In the genomic region with DNA sequence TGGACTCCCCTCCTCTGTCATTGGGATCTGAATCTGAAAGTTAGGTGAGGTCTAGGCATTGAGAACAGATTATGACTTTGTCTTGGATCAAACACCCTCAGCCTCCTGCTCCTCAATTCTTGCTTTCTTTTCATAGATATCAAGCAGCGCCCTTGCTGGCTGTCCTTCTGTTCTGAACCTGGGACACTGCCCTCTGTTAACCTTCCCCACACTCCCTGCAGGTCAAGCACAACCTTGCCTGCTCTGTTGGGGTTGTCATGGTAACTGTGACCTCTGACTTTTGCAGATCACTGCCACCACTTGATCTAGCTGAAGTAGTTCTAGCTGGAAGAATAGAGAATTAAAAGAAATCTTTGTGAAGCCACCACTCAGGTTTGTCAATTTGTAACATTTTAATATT, we compare ENCODE assay signal across 1 cellular context.
A peak's percentile ranks its signal among the peaks of the same experiment; 100 is the strongest.
TF ChIP-seq lines count a peak whose summit lies in the region.

No MANE protein-coding gene starts in this region.

TF ChIP-seq in HepG2, 621 proteins besides CTCF, POLR2A, EP300 and RAD21:
- TF ChIP-seq MEIS1 (CRISPR knock-in tag; IDR thresholded peaks at IDR 0.05; ENCODE audit: borderline replicate concordance), result no peak
- TF ChIP-seq JARID2 (CRISPR knock-in tag; IDR thresholded peaks at IDR 0.05; ENCODE audit: insufficient replicate concordance), result no peak
- TF ChIP-seq ZBTB42 (CRISPR knock-in tag; IDR thresholded peaks at IDR 0.05), result no peak
- no peak for TF ChIP-seq ZNF24 (IDR thresholded peaks at IDR 0.05)
- peak; percentile 84 for TF ChIP-seq RFX3 (CRISPR knock-in tag; IDR thresholded peaks at IDR 0.05)
- peak; percentile 67 to 75; a peak in 3 of 4 replicates for TF ChIP-seq NR2F1 (CRISPR knock-in tag; IDR thresholded peaks at IDR 0.05)
- no peak for TF ChIP-seq ZKSCAN1 (IDR thresholded peaks at IDR 0.05; ENCODE audit: low read length)
- no peak for TF ChIP-seq BHLHE40 (IDR thresholded peaks at IDR 0.05; ENCODE audit: low read length)
- TF ChIP-seq ZNF781 (CRISPR knock-in tag; IDR thresholded peaks at IDR 0.05; ENCODE audit: borderline replicate concordance, not compliant biosample characterization), result no peak
- TF ChIP-seq, protein P1, sequence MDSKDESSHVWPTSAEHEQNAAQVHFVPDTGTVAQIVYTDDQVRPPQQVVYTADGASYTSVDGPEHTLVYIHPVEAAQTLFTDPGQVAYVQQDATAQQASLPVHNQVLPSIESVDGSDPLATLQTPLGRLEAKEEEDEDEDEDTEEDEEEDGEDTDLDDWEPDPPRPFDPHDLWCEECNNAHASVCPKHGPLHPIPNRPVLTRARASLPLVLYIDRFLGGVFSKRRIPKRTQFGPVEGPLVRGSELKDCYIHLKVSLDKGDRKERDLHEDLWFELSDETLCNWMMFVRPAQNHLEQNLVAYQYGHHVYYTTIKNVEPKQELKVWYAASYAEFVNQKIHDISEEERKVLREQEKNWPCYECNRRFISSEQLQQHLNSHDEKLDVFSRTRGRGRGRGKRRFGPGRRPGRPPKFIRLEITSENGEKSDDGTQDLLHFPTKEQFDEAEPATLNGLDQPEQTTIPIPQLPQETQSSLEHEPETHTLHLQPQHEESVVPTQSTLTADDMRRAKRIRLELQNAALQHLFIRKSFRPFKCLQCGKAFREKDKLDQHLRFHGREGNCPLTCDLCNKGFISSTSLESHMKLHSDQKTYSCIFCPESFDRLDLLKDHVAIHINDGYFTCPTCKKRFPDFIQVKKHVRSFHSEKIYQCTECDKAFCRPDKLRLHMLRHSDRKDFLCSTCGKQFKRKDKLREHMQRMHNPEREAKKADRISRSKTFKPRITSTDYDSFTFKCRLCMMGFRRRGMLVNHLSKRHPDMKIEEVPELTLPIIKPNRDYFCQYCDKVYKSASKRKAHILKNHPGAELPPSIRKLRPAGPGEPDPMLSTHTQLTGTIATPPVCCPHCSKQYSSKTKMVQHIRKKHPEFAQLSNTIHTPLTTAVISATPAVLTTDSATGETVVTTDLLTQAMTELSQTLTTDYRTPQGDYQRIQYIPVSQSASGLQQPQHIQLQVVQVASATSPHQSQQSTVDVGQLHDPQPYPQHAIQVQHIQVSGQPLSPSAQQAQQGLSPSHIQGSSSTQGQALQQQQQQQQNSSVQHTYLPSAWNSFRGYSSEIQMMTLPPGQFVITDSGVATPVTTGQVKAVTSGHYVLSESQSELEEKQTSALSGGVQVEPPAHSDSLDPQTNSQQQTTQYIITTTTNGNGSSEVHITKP (CRISPR knock-in tag; IDR thresholded peaks at IDR 0.05; ENCODE audit: low read depth), result no peak
- TF ChIP-seq RARA (CRISPR knock-in tag; IDR thresholded peaks at IDR 0.05), result peak; percentile 57
- TF ChIP-seq, protein P2, sequence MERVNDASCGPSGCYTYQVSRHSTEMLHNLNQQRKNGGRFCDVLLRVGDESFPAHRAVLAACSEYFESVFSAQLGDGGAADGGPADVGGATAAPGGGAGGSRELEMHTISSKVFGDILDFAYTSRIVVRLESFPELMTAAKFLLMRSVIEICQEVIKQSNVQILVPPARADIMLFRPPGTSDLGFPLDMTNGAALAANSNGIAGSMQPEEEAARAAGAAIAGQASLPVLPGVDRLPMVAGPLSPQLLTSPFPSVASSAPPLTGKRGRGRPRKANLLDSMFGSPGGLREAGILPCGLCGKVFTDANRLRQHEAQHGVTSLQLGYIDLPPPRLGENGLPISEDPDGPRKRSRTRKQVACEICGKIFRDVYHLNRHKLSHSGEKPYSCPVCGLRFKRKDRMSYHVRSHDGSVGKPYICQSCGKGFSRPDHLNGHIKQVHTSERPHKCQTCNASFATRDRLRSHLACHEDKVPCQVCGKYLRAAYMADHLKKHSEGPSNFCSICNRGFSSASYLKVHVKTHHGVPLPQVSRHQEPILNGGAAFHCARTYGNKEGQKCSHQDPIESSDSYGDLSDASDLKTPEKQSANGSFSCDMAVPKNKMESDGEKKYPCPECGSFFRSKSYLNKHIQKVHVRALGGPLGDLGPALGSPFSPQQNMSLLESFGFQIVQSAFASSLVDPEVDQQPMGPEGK (CRISPR knock-in tag; IDR thresholded peaks at IDR 0.05), result no peak
- TF ChIP-seq RXRB (CRISPR knock-in tag; IDR thresholded peaks at IDR 0.05; ENCODE audit: borderline replicate concordance), result peak; percentile 60; the same call in 1 of the 2 replicates
- no peak for TF ChIP-seq KDM3A (CRISPR knock-in tag; IDR thresholded peaks at IDR 0.05; ENCODE audit: low read depth)
- TF ChIP-seq ZNF7 (CRISPR knock-in tag; IDR thresholded peaks at IDR 0.05), result peak; percentile 92
- TF ChIP-seq ZNF709 (CRISPR knock-in tag; IDR thresholded peaks at IDR 0.05), result no peak
- TF ChIP-seq, protein P3, sequence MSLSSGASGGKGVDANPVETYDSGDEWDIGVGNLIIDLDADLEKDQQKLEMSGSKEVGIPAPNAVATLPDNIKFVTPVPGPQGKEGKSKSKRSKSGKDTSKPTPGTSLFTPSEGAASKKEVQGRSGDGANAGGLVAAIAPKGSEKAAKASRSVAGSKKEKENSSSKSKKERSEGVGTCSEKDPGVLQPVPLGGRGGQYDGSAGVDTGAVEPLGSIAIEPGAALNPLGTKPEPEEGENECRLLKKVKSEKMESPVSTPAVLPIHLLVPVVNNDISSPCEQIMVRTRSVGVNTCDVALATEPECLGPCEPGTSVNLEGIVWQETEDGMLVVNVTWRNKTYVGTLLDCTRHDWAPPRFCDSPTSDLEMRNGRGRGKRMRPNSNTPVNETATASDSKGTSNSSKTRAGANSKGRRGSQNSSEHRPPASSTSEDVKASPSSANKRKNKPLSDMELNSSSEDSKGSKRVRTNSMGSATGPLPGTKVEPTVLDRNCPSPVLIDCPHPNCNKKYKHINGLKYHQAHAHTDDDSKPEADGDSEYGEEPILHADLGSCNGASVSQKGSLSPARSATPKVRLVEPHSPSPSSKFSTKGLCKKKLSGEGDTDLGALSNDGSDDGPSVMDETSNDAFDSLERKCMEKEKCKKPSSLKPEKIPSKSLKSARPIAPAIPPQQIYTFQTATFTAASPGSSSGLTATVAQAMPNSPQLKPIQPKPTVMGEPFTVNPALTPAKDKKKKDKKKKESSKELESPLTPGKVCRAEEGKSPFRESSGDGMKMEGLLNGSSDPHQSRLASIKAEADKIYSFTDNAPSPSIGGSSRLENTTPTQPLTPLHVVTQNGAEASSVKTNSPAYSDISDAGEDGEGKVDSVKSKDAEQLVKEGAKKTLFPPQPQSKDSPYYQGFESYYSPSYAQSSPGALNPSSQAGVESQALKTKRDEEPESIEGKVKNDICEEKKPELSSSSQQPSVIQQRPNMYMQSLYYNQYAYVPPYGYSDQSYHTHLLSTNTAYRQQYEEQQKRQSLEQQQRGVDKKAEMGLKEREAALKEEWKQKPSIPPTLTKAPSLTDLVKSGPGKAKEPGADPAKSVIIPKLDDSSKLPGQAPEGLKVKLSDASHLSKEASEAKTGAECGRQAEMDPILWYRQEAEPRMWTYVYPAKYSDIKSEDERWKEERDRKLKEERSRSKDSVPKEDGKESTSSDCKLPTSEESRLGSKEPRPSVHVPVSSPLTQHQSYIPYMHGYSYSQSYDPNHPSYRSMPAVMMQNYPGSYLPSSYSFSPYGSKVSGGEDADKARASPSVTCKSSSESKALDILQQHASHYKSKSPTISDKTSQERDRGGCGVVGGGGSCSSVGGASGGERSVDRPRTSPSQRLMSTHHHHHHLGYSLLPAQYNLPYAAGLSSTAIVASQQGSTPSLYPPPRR (CRISPR knock-in tag; IDR thresholded peaks at IDR 0.05; ENCODE audit: borderline replicate concordance), result no peak
- peak; percentile 79 for TF ChIP-seq RFX5 (IDR thresholded peaks at IDR 0.05; ENCODE audit: low read depth, low read length)
- no peak for TF ChIP-seq NR2C2 (CRISPR knock-in tag; IDR thresholded peaks at IDR 0.05; ENCODE audit: borderline replicate concordance)
- TF ChIP-seq, protein P4, sequence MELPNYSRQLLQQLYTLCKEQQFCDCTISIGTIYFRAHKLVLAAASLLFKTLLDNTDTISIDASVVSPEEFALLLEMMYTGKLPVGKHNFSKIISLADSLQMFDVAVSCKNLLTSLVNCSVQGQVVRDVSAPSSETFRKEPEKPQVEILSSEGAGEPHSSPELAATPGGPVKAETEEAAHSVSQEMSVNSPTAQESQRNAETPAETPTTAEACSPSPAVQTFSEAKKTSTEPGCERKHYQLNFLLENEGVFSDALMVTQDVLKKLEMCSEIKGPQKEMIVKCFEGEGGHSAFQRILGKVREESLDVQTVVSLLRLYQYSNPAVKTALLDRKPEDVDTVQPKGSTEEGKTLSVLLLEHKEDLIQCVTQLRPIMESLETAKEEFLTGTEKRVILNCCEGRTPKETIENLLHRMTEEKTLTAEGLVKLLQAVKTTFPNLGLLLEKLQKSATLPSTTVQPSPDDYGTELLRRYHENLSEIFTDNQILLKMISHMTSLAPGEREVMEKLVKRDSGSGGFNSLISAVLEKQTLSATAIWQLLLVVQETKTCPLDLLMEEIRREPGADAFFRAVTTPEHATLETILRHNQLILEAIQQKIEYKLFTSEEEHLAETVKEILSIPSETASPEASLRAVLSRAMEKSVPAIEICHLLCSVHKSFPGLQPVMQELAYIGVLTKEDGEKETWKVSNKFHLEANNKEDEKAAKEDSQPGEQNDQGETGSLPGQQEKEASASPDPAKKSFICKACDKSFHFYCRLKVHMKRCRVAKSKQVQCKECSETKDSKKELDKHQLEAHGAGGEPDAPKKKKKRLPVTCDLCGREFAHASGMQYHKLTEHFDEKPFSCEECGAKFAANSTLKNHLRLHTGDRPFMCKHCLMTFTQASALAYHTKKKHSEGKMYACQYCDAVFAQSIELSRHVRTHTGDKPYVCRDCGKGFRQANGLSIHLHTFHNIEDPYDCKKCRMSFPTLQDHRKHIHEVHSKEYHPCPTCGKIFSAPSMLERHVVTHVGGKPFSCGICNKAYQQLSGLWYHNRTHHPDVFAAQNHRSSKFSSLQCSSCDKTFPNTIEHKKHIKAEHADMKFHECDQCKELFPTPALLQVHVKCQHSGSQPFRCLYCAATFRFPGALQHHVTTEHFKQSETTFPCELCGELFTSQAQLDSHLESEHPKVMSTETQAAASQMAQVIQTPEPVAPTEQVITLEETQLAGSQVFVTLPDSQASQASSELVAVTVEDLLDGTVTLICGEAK (IDR thresholded peaks at IDR 0.05), result no peak
- TF ChIP-seq, protein P4 (CRISPR knock-in tag; IDR thresholded peaks at IDR 0.05), result no peak
- peak; percentile 84 for TF ChIP-seq RFX1 (IDR thresholded peaks at IDR 0.05)
- TF ChIP-seq NR2F6 (IDR thresholded peaks at IDR 0.05), result peak; percentile 74
- peak; percentile 71 for TF ChIP-seq NR2F6 (CRISPR knock-in tag; IDR thresholded peaks at IDR 0.05)
- no peak for TF ChIP-seq ARNT (IDR thresholded peaks at IDR 0.05)
